Comparison of ENCODE assay signal across 18 cellular contexts in genomic region chr7:149529136-149529718, GRCh38. TPM values are rescaled to one million over a fixed set of nuclear protein-coding genes. Genes with fewer than 3 reads are reported as not detected.
DNase-seq lines count a peak whose midpoint lies in the region; ATAC-seq, FAIRE-seq and TF ChIP-seq lines count a peak whose summit lies in the region.
"Had no signal": no experiment of that assay in that cellular context is flagged by ENCODE, and none has a peak within 500 bp of the region (broad histone marks: within the 10 kb centered on the region; RNA-seq: fewer than 3 reads in every experiment).

No MANE protein-coding gene starts in this region.

- intact Hi-C loops in K562 (cut with micrococcal nuclease): no loop called here

- H3K4me2 ChIP-seq in BLaER1 (no peak overlapping the region), K562 (ENCODE audit: insufficient read depth, low read length) (no peak overlapping the region)

- 2% methylated on average over 4 of the region's 4 CpGs for WGBS in K562 (ENCODE audit: insufficient coverage, low coverage, missing lambda C conversion rate)

- no peaks in the 10 kb centered on the region for H3K79me2 ChIP-seq in K562 (ENCODE audit: control insufficient read depth, insufficient read depth, low read length)

- H4K20me1 ChIP-seq in BLaER1 (no peaks in the 10 kb centered on the region), K562 (replicated peaks; ENCODE audit: control insufficient read depth, insufficient read depth, low read length) (no peaks in the 10 kb centered on the region)

- TF ChIP-seq EP300 in Ishikawa (IDR thresholded peaks at IDR 0.05; ENCODE audit: borderline replicate concordance) (no peak), K562 (IDR thresholded peaks at IDR 0.05; ENCODE audit: low read length) (no peak)

- POLR2A ChIA-PET in K562 (lab: Yijun Ruan, JAX): interaction anchor here (0.6 kb wide), 1 partner anchor 21 kb away, joined by 3 read pairs; no protein-coding TSS in a partner anchor

- CTCF ChIA-PET in K562 (lab: Yijun Ruan, JAX; ENCODE audit: low intra/inter-chr PET ratio): no interaction called here

- in situ Hi-C loops in K562 (cut with MboI): no loop called here

- H3K27ac ChIP-seq in BLaER1 (no peak overlapping the region), K562 (ENCODE audit: extremely low read depth, low read depth, low read length) (no peak overlapping the region)
- H3K27ac ChIP-seq: adrenal gland, psoas muscle had no signal

- H2AFZ ChIP-seq in K562 (ENCODE audit: low read depth, low read length): no peak overlapping the region

- TF ChIP-seq RAD21 in Ishikawa (IDR thresholded peaks at IDR 0.05; ENCODE audit: low read depth): no peak
- no peak for TF ChIP-seq RAD21 in K562 (CRISPR knock-in tag; conservative IDR thresholded peaks at IDR 0.05 in 1 of 2, IDR thresholded peaks at IDR 0.05 in 1 of 2)

- H3K9me3 ChIP-seq in BLaER1: peaks cover 71% of the 10 kb centered on the region
- H3K9me3 ChIP-seq in K562 (replicated peaks; ENCODE audit: control insufficient read depth, insufficient read depth, low read depth, low read length): peaks cover 23% of the 10 kb centered on the region

- no peaks in the 10 kb centered on the region for H3K36me3 ChIP-seq in BLaER1
- H3K36me3 ChIP-seq in K562 (ENCODE audit: control insufficient read depth, insufficient read depth, low read length): no peaks in the 10 kb centered on the region
- H3K36me3 ChIP-seq: adrenal gland had no signal

- DNase-seq in K562 (ENCODE audit: extremely low read depth in 1 of 4, low spot score in 3 of 4) (peak in 1 of 4 experiments; percentile 41), iris pigment epithelial cell (ENCODE audit: low read depth) (peak; percentile 11), NCI-H2107 (lab: John Stamatoyannopoulos, UW) (no peak), NAMALWA (ENCODE audit: low spot score) (no peak)
- DNase-seq in stimulated activated CD4-positive, alpha-beta T cell treated with anti-CD3 and anti-CD28 coated beads, Interleukin-2, amount 100 ng/mL, for 48 hours: no peak
- DNase-seq in stimulated activated CD4-positive, alpha-beta T cell treated with anti-CD3 and anti-CD28 coated beads, Interleukin-12 subunit alpha, Interleukin-12 subunit beta, amount 100 ng/mL, for 4 hours: no peak
- DNase-seq: activated CD4-positive, alpha-beta T cell treated with anti-CD3 and anti-CD28 coated beads for 48 hours; activated effector memory CD4-positive, alpha-beta T cell treated with Interleukin-2 at 50 U/mL for 16 hours; adrenal gland; HCEC 1CT; NCI-H748 treated with DMSO at 0.1 percent for 48 hours; psoas muscle; Right ventricle myocardium superior; small intestine; stimulated activated CD4-positive, alpha-beta T cell treated with anti-CD3 and anti-CD28 coated beads, Interleukin-4, amount 100 ng/mL, for 24 hours had no signal

- no peak for TF ChIP-seq CTCF in K562 (IDR thresholded peaks at IDR 0.05 in 2 of 3, conservative IDR thresholded peaks at IDR 0.05 in 1 of 3; ENCODE audit: insufficient read depth in 2 of 3, low read depth in 1 of 3, low read length in 3 of 3)

- peak; percentile 75 for ATAC-seq in K562
- ATAC-seq: left lobe of liver, psoas muscle had no signal

- 0 out of 2 replicates have a peak overlapping the region, but pooled peaks have one; percentile 26 for H3K4me3 ChIP-seq in BLaER1
- no peak overlapping the region for H3K4me3 ChIP-seq in K562
- H3K4me3 ChIP-seq: adrenal gland, psoas muscle had no signal

- no TSS peak for BruUV-seq in K562 (replicated peaks; lab: Mats Ljungman, UMichigan)

- H3K9me1 ChIP-seq in K562 (ENCODE audit: control insufficient read depth, insufficient read depth, low read length): no peaks in the 10 kb centered on the region

- no peak for FAIRE-seq in K562 (lab: Jason Lieb, UNC)
- FAIRE-seq: small intestine had no signal

- no peak for TF ChIP-seq POLR2A in K562 (conservative IDR thresholded peaks at IDR 0.05)

- H3K9ac ChIP-seq in BLaER1 (no peak overlapping the region), K562 (ENCODE audit: insufficient read depth in 1 of 2, low read depth in 2 of 2, low read length in 2 of 2) (no peak overlapping the region)

- H3K27me3 ChIP-seq in BLaER1 (no peaks in the 10 kb centered on the region), K562 (ENCODE audit: control insufficient read depth in 2 of 2, insufficient read depth in 2 of 2, low read length in 2 of 2) (no peaks in the 10 kb centered on the region)
- H3K27me3 ChIP-seq: adrenal gland had no signal

- H3K4me1 ChIP-seq in BLaER1 (no peaks in the 10 kb centered on the region), K562 (replicated peaks in 1 of 2; ENCODE audit: control insufficient read depth in 2 of 2, insufficient read depth in 2 of 2, low read length in 2 of 2) (no peaks in the 10 kb centered on the region)
- H3K4me1 ChIP-seq: adrenal gland, psoas muscle had no signal

TF ChIP-seq in Ishikawa, 13 proteins besides CTCF, POLR2A, EP300 and RAD21:
- no peak for TF ChIP-seq FOXM1 (IDR thresholded peaks at IDR 0.05; ENCODE audit: borderline replicate concordance, low read depth)
- peak; percentile 50; the same call in 1 of the 2 replicates for TF ChIP-seq USF1 (IDR thresholded peaks at IDR 0.05)

TF ChIP-seq in K562, 482 proteins besides CTCF, POLR2A, EP300 and RAD21 (continues in another document):
- TF ChIP-seq PYGO2 (tag; IDR thresholded peaks at IDR 0.05) (no peak), NCOR1 (IDR thresholded peaks at IDR 0.05) (0 out of 2 replicates have a peak, but pooled peaks have one; percentile 6), ZBED1 (IDR thresholded peaks at IDR 0.05) (peak; percentile 51; the same call in 1 of the 2 replicates), GATAD2B (IDR thresholded peaks at IDR 0.05; ENCODE audit: borderline replicate concordance) (no peak), NCOA1 (IDR thresholded peaks at IDR 0.05; ENCODE audit: low read depth) (no peak), NFIC (IDR thresholded peaks at IDR 0.05) (0 out of 2 replicates have a peak, but pooled peaks have one; percentile 10), KLF1 (tag; IDR thresholded peaks at IDR 0.05) (no peak), TRIM24 (IDR thresholded peaks at IDR 0.05) (peak; percentile 66 to 86; a peak in 3 of 4 replicates), ZFP36 (IDR thresholded peaks at IDR 0.05; ENCODE audit: low read depth, low read length, partially characterized antibody) (peak; percentile 89), PHF8 (IDR thresholded peaks at IDR 0.05; ENCODE audit: borderline replicate concordance, low read length) (no peak), RB1 (IDR thresholded peaks at IDR 0.05; ENCODE audit: low read depth) (peak; percentile 38; the same call in 1 of the 2 replicates), CHCHD3 (CRISPR knock-in tag; IDR thresholded peaks at IDR 0.05) (no peak), ZNF124 (CRISPR knock-in tag; IDR thresholded peaks at IDR 0.05) (no peak), XRCC3 (IDR thresholded peaks at IDR 0.05) (peak; percentile 92), ATF1 (CRISPR knock-in tag; IDR thresholded peaks at IDR 0.05) (no peak), ATF1 (tag; IDR thresholded peaks at IDR 0.05) (no peak), CHD1 (IDR thresholded peaks at IDR 0.05; ENCODE audit: low read length) (peak; percentile 60)
- TF ChIP-seq, protein P1, sequence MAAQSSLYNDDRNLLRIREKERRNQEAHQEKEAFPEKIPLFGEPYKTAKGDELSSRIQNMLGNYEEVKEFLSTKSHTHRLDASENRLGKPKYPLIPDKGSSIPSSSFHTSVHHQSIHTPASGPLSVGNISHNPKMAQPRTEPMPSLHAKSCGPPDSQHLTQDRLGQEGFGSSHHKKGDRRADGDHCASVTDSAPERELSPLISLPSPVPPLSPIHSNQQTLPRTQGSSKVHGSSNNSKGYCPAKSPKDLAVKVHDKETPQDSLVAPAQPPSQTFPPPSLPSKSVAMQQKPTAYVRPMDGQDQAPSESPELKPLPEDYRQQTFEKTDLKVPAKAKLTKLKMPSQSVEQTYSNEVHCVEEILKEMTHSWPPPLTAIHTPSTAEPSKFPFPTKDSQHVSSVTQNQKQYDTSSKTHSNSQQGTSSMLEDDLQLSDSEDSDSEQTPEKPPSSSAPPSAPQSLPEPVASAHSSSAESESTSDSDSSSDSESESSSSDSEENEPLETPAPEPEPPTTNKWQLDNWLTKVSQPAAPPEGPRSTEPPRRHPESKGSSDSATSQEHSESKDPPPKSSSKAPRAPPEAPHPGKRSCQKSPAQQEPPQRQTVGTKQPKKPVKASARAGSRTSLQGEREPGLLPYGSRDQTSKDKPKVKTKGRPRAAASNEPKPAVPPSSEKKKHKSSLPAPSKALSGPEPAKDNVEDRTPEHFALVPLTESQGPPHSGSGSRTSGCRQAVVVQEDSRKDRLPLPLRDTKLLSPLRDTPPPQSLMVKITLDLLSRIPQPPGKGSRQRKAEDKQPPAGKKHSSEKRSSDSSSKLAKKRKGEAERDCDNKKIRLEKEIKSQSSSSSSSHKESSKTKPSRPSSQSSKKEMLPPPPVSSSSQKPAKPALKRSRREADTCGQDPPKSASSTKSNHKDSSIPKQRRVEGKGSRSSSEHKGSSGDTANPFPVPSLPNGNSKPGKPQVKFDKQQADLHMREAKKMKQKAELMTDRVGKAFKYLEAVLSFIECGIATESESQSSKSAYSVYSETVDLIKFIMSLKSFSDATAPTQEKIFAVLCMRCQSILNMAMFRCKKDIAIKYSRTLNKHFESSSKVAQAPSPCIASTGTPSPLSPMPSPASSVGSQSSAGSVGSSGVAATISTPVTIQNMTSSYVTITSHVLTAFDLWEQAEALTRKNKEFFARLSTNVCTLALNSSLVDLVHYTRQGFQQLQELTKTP (IDR thresholded peaks at IDR 0.05; ENCODE audit: low read depth in 1 of 2, partially characterized antibody in 2 of 2): peak in 1 of 2 experiments; percentile 43

RNA-seq across cellular contexts. Expression of gene ZNF746, which starts 31.6 kb away (rescaled TPM):
- total RNA-seq in K562 (2011; cell fraction: chromatin; rRNA removed; ENCODE audit: low replicate concordance): 47.9 and 50.2 TPM in 2 replicates
- 32.7 and 35.9 TPM in 2 replicates for total RNA-seq in K562 (2011; cell fraction: nucleolus; rRNA removed)
- total RNA-seq in K562 (2011; cell fraction: nucleoplasm; rRNA removed): 45.2 and 65.0 TPM in 2 replicates
- 25.2 and 28.7 TPM in 2 replicates for total RNA-seq in K562 (2014; rRNA removed)
- 7.7 and 8.8 TPM in 2 replicates for total RNA-seq in K562 (2014; rRNA removed; fragmentation: Illumina TruSeq; extraction: Trizol)
- total RNA-seq in K562 (2015; rRNA removed; fragmentation: Illumina TruSeq; extraction: Trizol): 13.4 and 14.1 TPM in 2 replicates
- total RNA-seq in K562 (2021): 30.7 and 31.6 TPM in 2 replicates
- polyA plus RNA-seq in K562 (2011; rRNA removed): 7.3 and 12.6 TPM in 2 replicates
- polyA plus RNA-seq in K562 (2011; cell fraction: cytosol; rRNA removed): 9.1 and 13.7 TPM in 2 replicates
- 32.2 and 48.8 TPM in 2 replicates for polyA plus RNA-seq in K562 (2011; cell fraction: nucleus; rRNA removed)
- polyA plus RNA-seq in K562 (2012): 16.6 and 19.9 TPM in 2 replicates
- 13.3 and 17.9 TPM in 2 replicates for polyA plus RNA-seq in K562 (2014; fragmentation: Illumina TruSeq; extraction: Trizol)
- 1 to 10 TPM; 1.7 to 2.0 TPM for polyA plus RNA-seq in K562 (2014; fragmentation: Nextera tagmentation; extraction: Ambion mirVana)
- 15.3 and 18.9 TPM in 2 replicates for polyA plus RNA-seq in K562 (2014; rRNA removed)
- polyA minus RNA-seq in K562 (2011; rRNA and poly(A)+ RNA removed): 10.5 and 10.9 TPM in 2 replicates
- polyA minus RNA-seq in K562 (2011; cell fraction: cytosol; rRNA and poly(A)+ RNA removed): 12.9 and 19.2 TPM in 2 replicates
- polyA minus RNA-seq in K562 (2011; cell fraction: nucleus; rRNA and poly(A)+ RNA removed): 22.9 and 28.7 TPM in 2 replicates
